ENCODE assay signal across 11 cellular contexts in the genomic region with DNA sequence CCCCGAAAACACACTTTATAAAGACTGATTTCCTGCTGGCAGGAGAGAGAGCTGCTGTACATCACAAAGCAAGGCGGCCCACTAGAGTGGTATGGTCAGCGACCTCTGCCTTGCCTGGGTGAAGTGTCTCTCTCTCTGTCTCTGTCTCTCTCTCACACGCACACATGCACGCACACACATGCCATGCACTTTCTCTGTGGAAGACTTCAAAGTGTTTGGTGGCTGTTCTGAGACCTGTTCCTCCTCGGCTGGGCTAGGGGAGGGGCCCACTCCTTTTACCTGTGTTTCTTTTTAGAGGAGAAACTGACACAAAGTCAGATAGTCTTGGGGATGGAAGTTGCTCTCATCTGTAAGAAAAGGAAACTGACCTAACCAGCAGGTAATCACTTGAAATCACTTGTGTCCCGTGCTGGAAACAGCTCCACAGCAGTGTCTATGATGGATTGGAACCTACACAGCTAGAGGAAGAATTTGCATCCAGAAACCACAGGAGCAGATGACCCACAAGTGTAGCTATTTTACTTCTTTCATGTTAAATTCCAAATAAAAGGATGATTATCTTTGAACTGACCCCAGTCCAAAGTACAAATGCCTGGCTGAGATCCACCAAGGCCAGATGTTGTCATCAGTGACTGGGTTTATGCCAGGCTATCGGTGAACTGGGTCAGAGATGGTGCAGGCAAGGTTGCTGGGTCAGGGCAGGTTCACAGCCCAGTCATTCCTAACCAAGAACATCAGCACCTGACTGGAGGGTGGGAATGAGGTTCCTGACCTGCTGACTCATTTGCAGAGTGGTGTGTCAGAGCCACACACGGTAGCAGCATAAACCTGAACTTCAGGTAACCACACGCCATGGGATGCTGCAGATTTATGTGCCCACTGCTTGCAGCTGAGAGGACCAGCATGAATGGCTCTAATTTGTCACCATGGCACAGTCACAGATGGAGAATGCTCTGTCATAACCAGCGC.
A peak's percentile ranks its signal among the peaks of the same experiment; 100 is the strongest.
DNase-seq lines count a peak whose midpoint lies in the region; ATAC-seq and TF ChIP-seq lines count a peak whose summit lies in the region.
"Had no signal": no experiment of that assay in that cellular context is flagged by ENCODE, and none has a peak within 500 bp of the region (broad histone marks: within the 10 kb centered on the region; RNA-seq: fewer than 3 reads in every experiment).

No MANE protein-coding gene starts in this region.

- intact Hi-C loops in Panc1 (cut with micrococcal nuclease; ENCODE audit: unreplicated experiment), result no loop called here

- BruUV-seq in Panc1 (replicated peaks; lab: Mats Ljungman, UMichigan), result no TSS peak

- no peak for TF ChIP-seq CTCF in Panc1 (IDR thresholded peaks at IDR 0.05)

- no peaks in the 10 kb centered on the region for H3K27me3 ChIP-seq in Panc1 (ENCODE audit: control insufficient read depth, insufficient read depth, low read length)
- H3K27me3 ChIP-seq: BLaER1 treated with 17β-estradiol and CSF1 and Interleukin-3, amounts not matched to agents 10 nM and 100 nM had no signal

- in situ Hi-C loops in Panc1 (cut with HindIII; ENCODE audit: low pct_unique_long_range_greater_than_20kb, low sequenced_read_pairs), result no loop called here

- DNase-seq in stimulated activated CD4-positive, alpha-beta T cell treated with anti-CD3 and anti-CD28 coated beads, Interleukin-1b, Interleukin-23, amount 100 ng/mL, for 48 hours, result peak; percentile 33
- no peak for DNase-seq in stimulated activated CD4-positive, alpha-beta T cell treated with anti-CD3 and anti-CD28 coated beads, Interleukin-4, amount 100 ng/mL, for 1 hour
- DNase-seq in Panc1 (ENCODE audit: low read depth, low spot score), result no peak
- DNase-seq in islet precursor cell, result peak; percentile 72
- no peak for DNase-seq in DMS114 treated with DMSO at 0.1 percent for 48 hours (lab: John Stamatoyannopoulos, UW; ENCODE audit: unreplicated experiment)
- DNase-seq in NCI-H2227 treated with DMSO at 0.1 percent for 48 hours (lab: John Stamatoyannopoulos, UW), result no peak
- DNase-seq: GOT3, NCI-H510A had no signal

- H3K9me3 ChIP-seq in Panc1 (ENCODE audit: control insufficient read depth, insufficient read depth, low read depth, low read length), result no peaks in the 10 kb centered on the region
- H3K9me3 ChIP-seq: BLaER1 treated with 17β-estradiol and CSF1 and Interleukin-3, amounts not matched to agents 10 nM and 100 nM had no signal

- peaks cover 43% of the 10 kb centered on the region for H3K4me1 ChIP-seq in Panc1 (ENCODE audit: control insufficient read depth, insufficient read depth, low read length)

- no peaks in the 10 kb centered on the region for H3K36me3 ChIP-seq in Panc1 (ENCODE audit: control insufficient read depth, insufficient read depth, low read length)
- H3K36me3 ChIP-seq: BLaER1 treated with 17β-estradiol and CSF1 and Interleukin-3, amounts not matched to agents 10 nM and 100 nM had no signal

- POLR2A ChIA-PET in Panc1 (lab: Charles Lee), result no interaction called here

- CTCF ChIA-PET in Panc1 (lab: Charles Lee), result interaction anchor here (0.6 to 0.7 kb wide), 2 partner anchors 86 to 799 kb away, joined by 3 read pairs; no protein-coding TSS in a partner anchor

- H3K4me3 ChIP-seq in Panc1 (ENCODE audit: low read depth in 2 of 2, low read length in 2 of 2), result no peak overlapping the region
- H3K4me3 ChIP-seq: BLaER1 treated with 17β-estradiol and CSF1 and Interleukin-3, amounts not matched to agents 10 nM and 100 nM had no signal

- no peak overlapping the region for H3K27ac ChIP-seq in Panc1 (ENCODE audit: low read length)
- H3K27ac ChIP-seq: BLaER1 treated with 17β-estradiol and CSF1 and Interleukin-3, amounts not matched to agents 10 nM and 100 nM had no signal

- ATAC-seq in Panc1, result peak; percentile 36
- no peak for ATAC-seq in GM19328 (IDR thresholded peaks at IDR 0.05; ENCODE audit: unreplicated experiment)
- ATAC-seq in GM18505 (IDR thresholded peaks at IDR 0.05; ENCODE audit: unreplicated experiment), result no peak

- TF ChIP-seq POLR2A in GM18505 (IDR thresholded peaks at IDR 0.05; ENCODE audit: borderline replicate concordance, extremely low read depth, insufficient read depth, insufficient read length), result no peak

Comparison
In these comparisons a context has a peak if more than half of its experiments do, and no peak if none do; other contexts are left out.
1. DNase-seq: peak in stimulated activated CD4-positive, alpha-beta T cell treated with anti-CD3 and anti-CD28 coated beads, Interleukin-1b, Interleukin-23, amount 100 ng/mL, for 48 hours (single experiment) and islet precursor cell (single experiment); none in stimulated activated CD4-positive, alpha-beta T cell treated with anti-CD3 and anti-CD28 coated beads, Interleukin-4, amount 100 ng/mL, for 1 hour (single experiment), Panc1 (single experiment), DMS114 treated with DMSO at 0.1 percent for 48 hours (single experiment) and NCI-H2227 treated with DMSO at 0.1 percent for 48 hours (single experiment).